In the genomic region with DNA sequence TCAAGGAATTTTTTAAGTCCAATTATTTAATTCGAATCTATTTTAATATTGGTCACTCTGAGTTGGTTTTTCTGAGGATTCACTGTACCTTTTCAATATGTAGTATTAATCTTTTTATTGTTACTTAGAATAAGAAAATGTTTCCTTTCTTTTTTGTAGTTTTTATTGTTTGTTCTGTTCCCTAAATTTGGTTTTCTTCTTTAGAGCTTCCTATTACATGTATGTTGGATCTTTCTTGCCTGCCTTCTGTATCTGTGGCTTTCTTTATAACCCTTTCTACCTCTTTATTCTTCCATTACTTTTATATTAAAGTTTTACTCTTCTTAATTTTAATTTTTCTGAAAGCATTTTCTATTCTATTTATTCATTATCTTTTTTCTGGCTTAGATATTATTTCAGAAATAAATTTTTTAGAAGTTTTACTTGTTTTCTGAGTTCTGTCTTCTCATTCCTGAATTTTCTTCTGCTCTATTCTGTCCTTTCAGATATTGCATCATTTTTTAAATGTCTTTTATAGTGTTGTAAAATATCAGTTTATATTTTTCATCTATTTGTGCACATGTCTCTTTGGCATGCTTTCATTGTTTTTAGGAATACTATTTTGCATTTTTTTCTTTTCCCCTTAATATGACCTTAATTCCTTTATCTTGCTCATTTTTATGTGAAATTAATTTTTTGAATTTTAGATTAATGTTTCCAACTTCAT, we compare ENCODE assay signal across 22 cellular contexts. TPM values are rescaled to one million over a fixed set of nuclear protein-coding genes. Genes with fewer than 3 reads are reported as not detected.
A peak's percentile ranks its signal among the peaks of the same experiment; 100 is the strongest.
DNase-seq lines count a peak whose midpoint lies in the region; ATAC-seq, FAIRE-seq and TF ChIP-seq lines count a peak whose summit lies in the region.
"Had no signal": no experiment of that assay in that cellular context is flagged by ENCODE, and none has a peak within 500 bp of the region (broad histone marks: within the 10 kb centered on the region; RNA-seq: fewer than 3 reads in every experiment).

No MANE protein-coding gene starts in this region.

- no peak overlapping the region for H4K91ac ChIP-seq in IMR-90 (ENCODE audit: insufficient read depth, low read depth, low read length)

- POLR2A ChIA-PET in IMR-90 (lab: Charles Lee; ENCODE audit: unreplicated experiment) = no interaction called here

- no peak overlapping the region for H2BK120ac ChIP-seq in IMR-90 (ENCODE audit: low read depth, low read length)

- H3K14ac ChIP-seq in IMR-90 (replicated peaks; ENCODE audit: low read depth, low read length) = no peak overlapping the region

- H3K4ac ChIP-seq in IMR-90 (ENCODE audit: low read depth, low read length) = no peak overlapping the region

- DNase-seq in activated naive CD4-positive, alpha-beta T cell treated with anti-CD3 and anti-CD28 coated beads, Interleukin-2, amount 10 ng/mL, durations not matched to agents 7 days and 5 days = no peak
- no peak for DNase-seq in IMR-90
- DNase-seq in HuH-7 (ENCODE audit: low spot score) = no peak
- DNase-seq in activated effector memory CD4-positive, alpha-beta T cell treated with Interleukin-2 at 50 U/mL for 16 hours = no peak
- DNase-seq: 8988T; C1 segment of cervical spinal cord; Calu3; CD4-positive, alpha-beta memory T cell; COR-L47; DMS53; DMS79 treated with DMSO at 0.1 percent for 48 hours; GF-D8; H9; HFFc6 had no signal

- H3K4me1 Mint-ChIP-seq in activated naive CD4-positive, alpha-beta T cell treated with anti-CD3 and anti-CD28 coated beads, Interleukin-2, amount 50 U/mL, for 24 hours = no peaks in the 10 kb centered on the region
- H3K4me1 Mint-ChIP-seq in activated naive CD4-positive, alpha-beta T cell treated with anti-CD3 and anti-CD28 coated beads, Interleukin-2, amount 10 ng/mL, durations not matched to agents 7 days and 5 days = no peaks in the 10 kb centered on the region
- H3K4me1 Mint-ChIP-seq: GM23338 had no signal

- no peak overlapping the region for H3K4me2 ChIP-seq in IMR-90 (ENCODE audit: low read depth, low read length)
- H3K4me2 ChIP-seq: GM23338 had no signal

- no peak for TF ChIP-seq POLR2A in IMR-90 (IDR thresholded peaks at IDR 0.05; ENCODE audit: low read depth, low read length)

- no peak for ATAC-seq in IMR-90 (ENCODE audit: low read depth)
- ATAC-seq: GM23338, HCT116 had no signal

- BruUV-seq in IMR-90 (replicated peaks; lab: Mats Ljungman, UMichigan) = no TSS peak

- H3K27me3 Mint-ChIP-seq in activated naive CD4-positive, alpha-beta T cell treated with anti-CD3 and anti-CD28 coated beads, Interleukin-2, amount 50 U/mL, for 24 hours = peaks cover 2% of the 10 kb centered on the region
- peaks cover 15% of the 10 kb centered on the region for H3K27me3 Mint-ChIP-seq in activated naive CD4-positive, alpha-beta T cell treated with anti-CD3 and anti-CD28 coated beads, Interleukin-2, amount 10 ng/mL, durations not matched to agents 7 days and 5 days

- FAIRE-seq in A204.1 (lab: Jason Lieb, UNC) (peak; percentile 40), endometrium (lab: Jason Lieb, UNC) (peak; percentile 21)
- FAIRE-seq: GM12891, GM18507 had no signal

- H3K9ac ChIP-seq in IMR-90 (ENCODE audit: low read depth, low read length) = no peak overlapping the region

- H2BK15ac ChIP-seq in IMR-90 (ENCODE audit: low read depth, low read length) = no peak overlapping the region

- H2AK5ac ChIP-seq in IMR-90 (ENCODE audit: low read depth, low read length) = no peak overlapping the region

- no peak overlapping the region for H2BK20ac ChIP-seq in IMR-90 (ENCODE audit: low read depth, low read length)

- H3K4me1 ChIP-seq in IMR-90 (ENCODE audit: control insufficient read depth, insufficient read depth, low read length) = peaks cover 3% of the 10 kb centered on the region; the same call in 1 of the 2 replicates

- H4K8ac ChIP-seq in IMR-90 (ENCODE audit: low read depth in 2 of 2, low read length in 2 of 2) = no peak overlapping the region

- H2AK9ac ChIP-seq in IMR-90 (replicated peaks; ENCODE audit: low read depth, low read length, poor library complexity) = no peak overlapping the region

- H3K27me3 ChIP-seq in IMR-90 (ENCODE audit: control insufficient read depth, insufficient read depth, low read length) = no peaks in the 10 kb centered on the region

- in situ Hi-C loops in IMR-90 (cut with MboI; ENCODE audit: low sequenced_read_pairs) = no loop called here

- H3K27ac Mint-ChIP-seq in activated naive CD4-positive, alpha-beta T cell treated with anti-CD3 and anti-CD28 coated beads, Interleukin-2, amount 50 U/mL, for 24 hours = peak overlapping the region; percentile 17
- no peak overlapping the region for H3K27ac Mint-ChIP-seq in activated naive CD4-positive, alpha-beta T cell treated with anti-CD3 and anti-CD28 coated beads, Interleukin-2, amount 10 ng/mL, durations not matched to agents 7 days and 5 days
- H3K27ac Mint-ChIP-seq: CD4-positive, alpha-beta memory T cell; GM23338; H9; HFFc6 had no signal

- no peak overlapping the region for H3K4me3 ChIP-seq in IMR-90 (ENCODE audit: insufficient read depth, low read depth, low read length)
- H3K4me3 ChIP-seq: GM23338 had no signal

- no peak overlapping the region for H3K4me3 Mint-ChIP-seq in activated naive CD4-positive, alpha-beta T cell treated with anti-CD3 and anti-CD28 coated beads, Interleukin-2, amount 50 U/mL, for 24 hours
- H3K4me3 Mint-ChIP-seq in activated naive CD4-positive, alpha-beta T cell treated with anti-CD3 and anti-CD28 coated beads, Interleukin-2, amount 10 ng/mL, durations not matched to agents 7 days and 5 days = no peak overlapping the region
- H3K4me3 Mint-ChIP-seq: CD4-positive, alpha-beta memory T cell; GM23338; H9; HFFc6 had no signal

- no peaks in the 10 kb centered on the region; the same call in 1 of the 2 replicates for H3K9me1 ChIP-seq in IMR-90 (ENCODE audit: insufficient read depth, low read length)

- CTCF ChIA-PET in activated naive CD4-positive, alpha-beta T cell treated with anti-CD3 and anti-CD28 coated beads, Interleukin-2, amount 10 ng/mL, durations not matched to agents 7 days and 5 days (lab: Charles Lee) = no interaction called here
- CTCF ChIA-PET in IMR-90 (lab: Yijun Ruan, JAX) = no interaction called here

- no peak overlapping the region for H2AFZ ChIP-seq in IMR-90 (replicated peaks; ENCODE audit: low read length, poor library complexity)
- H2AFZ ChIP-seq: GM23338 had no signal

- no peaks in the 10 kb centered on the region for H3K9me3 Mint-ChIP-seq in activated naive CD4-positive, alpha-beta T cell treated with anti-CD3 and anti-CD28 coated beads, Interleukin-2, amount 50 U/mL, for 24 hours
- H3K9me3 Mint-ChIP-seq in activated naive CD4-positive, alpha-beta T cell treated with anti-CD3 and anti-CD28 coated beads, Interleukin-2, amount 10 ng/mL, durations not matched to agents 7 days and 5 days = no peaks in the 10 kb centered on the region

- H3K36me3 Mint-ChIP-seq in activated naive CD4-positive, alpha-beta T cell treated with anti-CD3 and anti-CD28 coated beads, Interleukin-2, amount 50 U/mL, for 24 hours = no peaks in the 10 kb centered on the region
- H3K36me3 Mint-ChIP-seq in activated naive CD4-positive, alpha-beta T cell treated with anti-CD3 and anti-CD28 coated beads, Interleukin-2, amount 10 ng/mL, durations not matched to agents 7 days and 5 days = no peaks in the 10 kb centered on the region

- H2BK5ac ChIP-seq in IMR-90 (ENCODE audit: low read depth, low read length, poor library complexity, severe bottlenecking) = no peak overlapping the region

- TF ChIP-seq RAD21 in IMR-90 (IDR thresholded peaks at IDR 0.05; ENCODE audit: low read length) = no peak

- H3K56ac ChIP-seq in IMR-90 (ENCODE audit: extremely low read depth, insufficient read depth, low read length) = no peak overlapping the region

- no peaks in the 10 kb centered on the region for H3K36me3 ChIP-seq in IMR-90 (ENCODE audit: control insufficient read depth, insufficient read depth, low read length)

- intact Hi-C loops in IMR-90 (cut with micrococcal nuclease) = no loop called here

- no peaks in the 10 kb centered on the region for H4K20me1 ChIP-seq in IMR-90 (ENCODE audit: insufficient read depth, low read length)

- dilution Hi-C loops in IMR-90 (cut with HindIII; ENCODE audit: low sequenced_read_pairs, unreplicated experiment) = no loop called here

- H3K9me3 ChIP-seq in IMR-90 (ENCODE audit: control insufficient read depth, insufficient read depth, low read length) = no peaks in the 10 kb centered on the region

- no peak overlapping the region for H4K5ac ChIP-seq in IMR-90 (ENCODE audit: low read depth, low read length)

- H3K18ac ChIP-seq in IMR-90 (ENCODE audit: low read depth, low read length) = no peak overlapping the region

- WGBS in IMR-90 (ENCODE audit: extremely low coverage in 2 of 2, insufficient read length in 1 of 2), 2 experiments = no CpG with 5 or more reads among the region's 1 CpG

- TF ChIP-seq CTCF in IMR-90 (conservative IDR thresholded peaks at IDR 0.05; ENCODE audit: low read depth, low read length) = no peak

- H3K79me1 ChIP-seq in IMR-90 (ENCODE audit: low read depth in 1 of 2, low read length in 2 of 2) = no peaks in the 10 kb centered on the region

- no peak overlapping the region for H3K23ac ChIP-seq in IMR-90 (ENCODE audit: low read depth, low read length)

- H3K27ac ChIP-seq in IMR-90 (ENCODE audit: insufficient read depth, low read length) = no peak overlapping the region

TF ChIP-seq in IMR-90, 13 proteins besides CTCF, POLR2A, EP300 and RAD21:
- TF ChIP-seq CEBPB (IDR thresholded peaks at IDR 0.05; ENCODE audit: low read depth, low read length) (peak; percentile 14; the same call in 1 of the 2 replicates), CHD1 (IDR thresholded peaks at IDR 0.05; ENCODE audit: low read depth, low read length) (no peak)

RNA-seq across cellular contexts. Expression of gene UST, which starts 33.6 kb away (rescaled TPM):
- total RNA-seq in IMR-90 (2012; rRNA removed) = 13.8 and 14.4 TPM in 2 replicates
- polyA plus RNA-seq in IMR-90 (2012; rRNA removed) = 6.6 and 7.7 TPM in 2 replicates
- polyA plus RNA-seq in IMR-90 (2012; cell fraction: cytosol; rRNA removed) = 2.8 and 5.4 TPM in 2 replicates
- polyA plus RNA-seq in IMR-90 (2012; cell fraction: nucleus; rRNA removed; ENCODE audit: low replicate concordance) = 1.2 and 5.5 TPM in 2 replicates
- total RNA-seq: G401 had no signal
